19 cellular contexts compared by ENCODE assay signal in genomic region chr4:108199881-108200280, GRCh38. TPM values are rescaled to one million over a fixed set of nuclear protein-coding genes. Genes with fewer than 3 reads are reported as not detected.
DNase-seq lines count a peak whose midpoint lies in the region; ATAC-seq, FAIRE-seq and TF ChIP-seq lines count a peak whose summit lies in the region.
"Had no signal": no experiment of that assay in that cellular context is flagged by ENCODE, and none has a peak within 500 bp of the region (broad histone marks: within the 10 kb centered on the region; RNA-seq: fewer than 3 reads in every experiment).

No MANE protein-coding gene starts in this region.

- no peaks in the 10 kb centered on the region for H3K79me2 ChIP-seq in K562 (ENCODE audit: control insufficient read depth, insufficient read depth, low read length)
- no peaks in the 10 kb centered on the region for H3K79me2 ChIP-seq in osteoblast (ENCODE audit: insufficient read depth, low read length)

- H3K9ac ChIP-seq in K562 (ENCODE audit: insufficient read depth in 1 of 2, low read depth in 2 of 2, low read length in 2 of 2), result no peak overlapping the region
- H3K9ac ChIP-seq: BLaER1 treated with 17β-estradiol and CSF1 and Interleukin-3, amounts not matched to agents 10 nM and 100 nM had no signal

- H3K4me3 ChIP-seq in K562, result no peak overlapping the region
- H3K4me3 ChIP-seq in osteoblast (ENCODE audit: insufficient read depth, low read length), result no peak overlapping the region
- H3K4me3 ChIP-seq: A549; BLaER1 treated with 17β-estradiol and CSF1 and Interleukin-3, amounts not matched to agents 10 nM and 100 nM had no signal

- ATAC-seq in K562 (no peak), HG02763 (IDR thresholded peaks at IDR 0.05; ENCODE audit: unreplicated experiment) (no peak)
- ATAC-seq: A549; CD8-positive, alpha-beta T cell had no signal

- no peaks in the 10 kb centered on the region for H3K27me3 ChIP-seq in K562 (ENCODE audit: control insufficient read depth in 2 of 2, insufficient read depth in 2 of 2, low read length in 2 of 2)
- H3K27me3 ChIP-seq in osteoblast (ENCODE audit: insufficient read depth, low read length), result no peaks in the 10 kb centered on the region
- H3K27me3 ChIP-seq: BLaER1 treated with 17β-estradiol and CSF1 and Interleukin-3, amounts not matched to agents 10 nM and 100 nM had no signal

- H2AFZ ChIP-seq in K562 (ENCODE audit: low read depth, low read length) (no peak overlapping the region), osteoblast (ENCODE audit: low read length) (no peak overlapping the region)

- H3K36me3 ChIP-seq in K562 (ENCODE audit: control insufficient read depth, insufficient read depth, low read length) (no peaks in the 10 kb centered on the region), osteoblast (ENCODE audit: insufficient read depth, low read length) (no peaks in the 10 kb centered on the region)
- H3K36me3 ChIP-seq: BLaER1 treated with 17β-estradiol and CSF1 and Interleukin-3, amounts not matched to agents 10 nM and 100 nM had no signal

- WGBS in K562 (ENCODE audit: insufficient coverage, low coverage, missing lambda C conversion rate), result 18% methylated on average over 1 of the region's 1 CpG

- no peak for TF ChIP-seq RAD21 in K562 (CRISPR knock-in tag; conservative IDR thresholded peaks at IDR 0.05 in 1 of 2, IDR thresholded peaks at IDR 0.05 in 1 of 2)

- TF ChIP-seq CTCF in K562 (IDR thresholded peaks at IDR 0.05 in 2 of 3, conservative IDR thresholded peaks at IDR 0.05 in 1 of 3; ENCODE audit: insufficient read depth in 2 of 3, low read depth in 1 of 3, low read length in 3 of 3) (no peak), osteoblast (IDR thresholded peaks at IDR 0.05; ENCODE audit: extremely low read depth, low read depth, low read length) (no peak)

- FAIRE-seq in K562 (lab: Jason Lieb, UNC), result no peak
- FAIRE-seq: A549, D721Med, G401.6, GM12891, GM19239 had no signal

- no peaks in the 10 kb centered on the region for H3K9me1 ChIP-seq in K562 (ENCODE audit: control insufficient read depth, insufficient read depth, low read length)

- H3K4me1 ChIP-seq in K562 (replicated peaks in 1 of 2; ENCODE audit: control insufficient read depth in 2 of 2, insufficient read depth in 2 of 2, low read length in 2 of 2) (no peaks in the 10 kb centered on the region), osteoblast (ENCODE audit: insufficient read depth, low read length) (peaks cover 2% of the 10 kb centered on the region)
- H3K4me1 ChIP-seq: A549, Caco-2 had no signal

- POLR2A ChIA-PET in K562 (lab: Yijun Ruan, JAX), result no interaction called here

- in situ Hi-C loops in K562 (cut with MboI), result no loop called here

- intact Hi-C loops in K562 (cut with micrococcal nuclease), result loop anchor here (5.0 kb wide), 1 partner anchor 247 kb away; no protein-coding TSS in a partner anchor

- BruUV-seq in K562 (replicated peaks; lab: Mats Ljungman, UMichigan), result no TSS peak

- DNase-seq in DMS79 treated with DMSO at 0.1 percent for 48 hours (lab: John Stamatoyannopoulos, UW) (peak; percentile 1), DMS79 (lab: John Stamatoyannopoulos, UW) (no peak), K562 (ENCODE audit: extremely low read depth in 1 of 4, low spot score in 3 of 4) (no peak), osteoblast (ENCODE audit: insufficient read length, low spot score, missing footprints) (peak; percentile 35)
- DNase-seq: AML-193; Caco-2; Calu3; CD4-positive, alpha-beta T cell; CD8-positive, alpha-beta T cell; GF-D8 had no signal

- CTCF ChIA-PET in K562 (lab: Yijun Ruan, JAX; ENCODE audit: low intra/inter-chr PET ratio), result no interaction called here

- no peaks in the 10 kb centered on the region for H4K20me1 ChIP-seq in K562 (replicated peaks; ENCODE audit: control insufficient read depth, insufficient read depth, low read length)
- H4K20me1 ChIP-seq in osteoblast (ENCODE audit: insufficient read depth, low read length), result no peaks in the 10 kb centered on the region
- H4K20me1 ChIP-seq: BLaER1 treated with 17β-estradiol and CSF1 and Interleukin-3, amounts not matched to agents 10 nM and 100 nM had no signal

- no peak for TF ChIP-seq EP300 in K562 (IDR thresholded peaks at IDR 0.05; ENCODE audit: low read length)

- H3K27ac ChIP-seq in K562 (ENCODE audit: extremely low read depth, low read depth, low read length) (no peak overlapping the region), osteoblast (ENCODE audit: low read depth, low read length) (no peak overlapping the region)
- H3K27ac ChIP-seq: 22Rv1; A549; BLaER1 treated with 17β-estradiol and CSF1 and Interleukin-3, amounts not matched to agents 10 nM and 100 nM; C4-2B had no signal

- H3K4me2 ChIP-seq in K562 (ENCODE audit: insufficient read depth, low read length), result no peak overlapping the region
- H3K4me2 ChIP-seq in osteoblast (ENCODE audit: insufficient read depth, low read length), result no peak overlapping the region
- H3K4me2 ChIP-seq: A549; BLaER1 treated with 17β-estradiol and CSF1 and Interleukin-3, amounts not matched to agents 10 nM and 100 nM had no signal

- no peak for TF ChIP-seq POLR2A in K562 (conservative IDR thresholded peaks at IDR 0.05)

- H3K9me3 ChIP-seq in K562 (replicated peaks; ENCODE audit: control insufficient read depth, insufficient read depth, low read depth, low read length) (no peaks in the 10 kb centered on the region), osteoblast (ENCODE audit: low read depth, low read length) (no peaks in the 10 kb centered on the region)
- H3K9me3 ChIP-seq: A549, Caco-2 had no signal

TF ChIP-seq in K562, 482 proteins besides CTCF, POLR2A, EP300 and RAD21:
- TF ChIP-seq MEF2D (tag; conservative IDR thresholded peaks at IDR 0.05; ENCODE audit: low read depth), result no peak
- TF ChIP-seq ZNF316 (IDR thresholded peaks at IDR 0.05), result peak; percentile 63
- TF ChIP-seq C11orf30 (IDR thresholded peaks at IDR 0.05; ENCODE audit: low read depth), result peak; percentile 42; the same call in 1 of the 2 replicates

RNA-seq across cellular contexts. Expression of gene LEF1, which starts 31.1 kb away (rescaled TPM):
- total RNA-seq in K562 (2011; cell fraction: chromatin; rRNA removed; ENCODE audit: low replicate concordance), result 78.7 and 97.3 TPM in 2 replicates
- total RNA-seq in K562 (2011; cell fraction: nucleolus; rRNA removed), result 31.2 and 41.5 TPM in 2 replicates
- 48.7 and 60.6 TPM in 2 replicates for total RNA-seq in K562 (2011; cell fraction: nucleoplasm; rRNA removed)
- total RNA-seq in K562 (2014; rRNA removed) (22.3 and 23.5 TPM in 2 replicates), K562 (2014; rRNA removed; fragmentation: Illumina TruSeq; extraction: Trizol) (34.5 and 36.9 TPM in 2 replicates), K562 (2015; rRNA removed; fragmentation: Illumina TruSeq; extraction: Trizol) (26.5 and 27.5 TPM in 2 replicates), K562 (2021) (32.5 and 35.4 TPM in 2 replicates), osteoblast (5.8 and 7.7 TPM in 2 replicates)
- polyA plus RNA-seq in K562 (2011; rRNA removed) (54.8 and 67.8 TPM in 2 replicates), K562 (2014; fragmentation: Illumina TruSeq; extraction: Trizol) (60.7 and 81.1 TPM in 2 replicates), K562 (2014; fragmentation: Nextera tagmentation; extraction: Ambion mirVana) (10 to 100 TPM; 15.1 to 17.2 TPM), K562 (2014; rRNA removed) (29.7 and 30.3 TPM in 2 replicates)
- 68.7 and 85.9 TPM in 2 replicates for polyA plus RNA-seq in K562 (2011; cell fraction: cytosol; rRNA removed)
- 76.2 and 88.8 TPM in 2 replicates for polyA plus RNA-seq in K562 (2011; cell fraction: nucleus; rRNA removed)
- polyA plus RNA-seq in K562 (2012), result 26.1 and 29.4 TPM in 2 replicates
- 63.7 and 64.4 TPM in 2 replicates for polyA minus RNA-seq in K562 (2011; rRNA and poly(A)+ RNA removed)
- 29.8 and 46.0 TPM in 2 replicates for polyA minus RNA-seq in K562 (2011; cell fraction: cytosol; rRNA and poly(A)+ RNA removed)
- polyA minus RNA-seq in K562 (2011; cell fraction: nucleus; rRNA and poly(A)+ RNA removed), result 42.4 and 53.4 TPM in 2 replicates
- total RNA-seq: Calu3 had no signal
- polyA plus RNA-seq: A549 had no signal

Comparison
In these comparisons a context has a peak if more than half of its experiments do, and no peak if none do; other contexts are left out.
1. DNase-seq: peak in DMS79 treated with DMSO at 0.1 percent for 48 hours (single experiment) and osteoblast (single experiment); none in DMS79 (single experiment) and K562 (0 of 4).